ENCODE assay signal across 10 cellular contexts in the genomic region with DNA sequence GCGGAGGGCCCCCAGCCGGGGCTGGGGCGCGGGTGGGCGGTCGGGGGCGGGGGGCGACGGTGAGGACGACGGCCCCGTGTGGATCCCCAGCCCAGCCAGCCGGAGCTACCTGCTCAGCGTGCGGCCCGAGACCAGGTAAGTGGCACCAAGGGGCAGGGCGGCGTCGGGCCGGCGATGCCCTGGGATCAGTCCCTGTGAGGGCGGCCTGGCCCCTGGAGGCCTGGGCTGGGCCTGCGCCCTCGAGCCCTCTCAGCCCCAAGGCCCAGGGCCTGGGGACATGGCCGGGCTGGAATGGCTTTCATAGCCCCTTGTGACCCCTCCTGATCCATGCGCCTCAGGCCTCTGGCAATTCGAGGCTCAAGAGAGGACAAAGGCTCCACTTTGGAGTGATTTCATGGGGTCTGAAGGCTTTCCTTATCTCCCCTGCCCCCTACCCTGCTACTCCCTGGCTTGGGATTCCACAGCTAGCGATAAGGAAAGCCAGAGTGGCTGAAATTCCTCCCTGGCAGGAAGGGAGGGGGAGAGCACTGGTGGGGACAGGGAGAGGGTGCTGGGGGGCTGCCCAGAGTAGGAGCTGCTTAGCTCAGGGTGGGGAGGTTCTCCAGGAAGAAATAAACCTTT. TPM values are rescaled to one million over a fixed set of nuclear protein-coding genes. Genes with fewer than 3 reads are reported as not detected.
DNase-seq lines count a peak whose midpoint lies in the region; ATAC-seq, FAIRE-seq and TF ChIP-seq lines count a peak whose summit lies in the region.
"Had no signal": no experiment of that assay in that cellular context is flagged by ENCODE, and none has a peak within 500 bp of the region (broad histone marks: within the 10 kb centered on the region; RNA-seq: fewer than 3 reads in every experiment).

No MANE protein-coding gene starts in this region.

- no peak overlapping the region; the same call in 1 of the 2 replicates for H2BK20ac ChIP-seq in H1 (ENCODE audit: low read length)

- ATAC-seq in right lobe of liver (peak; percentile 5 to 36 (median 15)), HG02623 (IDR thresholded peaks at IDR 0.05; ENCODE audit: unreplicated experiment) (no peak), PC-3 (no peak)

- no peaks in the 10 kb centered on the region for H3K27me3 ChIP-seq in Loucy (ENCODE audit: insufficient read depth, low read length, poor library complexity, severe bottlenecking)
- peaks cover 0 to 3% (median 0%) of the 10 kb centered on the region in 4 experiments; a peak in 2 of 7 replicates for H3K27me3 ChIP-seq in H1 (replicated peaks in 1 of 4; ENCODE audit: control insufficient read depth in 3 of 4, extremely low read depth in 1 of 4, insufficient read depth in 3 of 4, low read length in 3 of 4)
- H3K27me3 ChIP-seq in right lobe of liver = no peaks in the 10 kb centered on the region
- no peaks in the 10 kb centered on the region for H3K27me3 ChIP-seq in stomach smooth muscle (ENCODE audit: control insufficient read depth in 1 of 2, insufficient read depth in 2 of 2, low read length in 2 of 2)
- no peaks in the 10 kb centered on the region for H3K27me3 ChIP-seq in PC-3 (ENCODE audit: low read length)

- POLR2A ChIA-PET in H1 (lab: Charles Lee; ENCODE audit: partially characterized antibody) = interaction anchor here (0.6 to 3.3 kb wide), 23 partner anchors 8 to 1132 kb away, joined by 3 to 16 read pairs (median 3); a partner anchor contains a TSS
- POLR2A ChIA-PET in PC-3 (lab: Charles Lee; ENCODE audit: unreplicated experiment) = no interaction called here

- H3K79me1 ChIP-seq in H1 (ENCODE audit: low read depth, low read length) = 0 out of 2 replicates have a peak, but pooled peaks cover 4% of the 10 kb centered on the region

- H3K4me3 ChIP-seq in Loucy (ENCODE audit: low read length, poor library complexity, severe bottlenecking) (no peak overlapping the region), H1 (ENCODE audit: extremely low read depth in 1 of 4, insufficient read depth in 2 of 4, low read depth in 3 of 4, low read length in 4 of 4) (peak overlapping the region; percentile 18 to 53 (median 29)), right lobe of liver (peak overlapping the region in 2 of 3 donors; percentile 18 to 43), stomach smooth muscle (ENCODE audit: low read length in 2 of 2) (peak overlapping the region; percentile 50 to 76), PC-3 (ENCODE audit: low read length) (no peak overlapping the region)

- H3K18ac ChIP-seq in H1 (ENCODE audit: extremely low read depth, low read length) = peak overlapping the region; percentile 88

- TF ChIP-seq RAD21 in H1 (IDR thresholded peaks at IDR 0.05 in 1 of 2, conservative IDR thresholded peaks at IDR 0.05 in 1 of 2; ENCODE audit: low read depth in 2 of 2, low read length in 2 of 2) = peak; percentile 19 to 31; a peak in 3 of 4 replicates

- H3K4me1 ChIP-seq in Loucy (ENCODE audit: insufficient read depth, low read length, poor library complexity, severe bottlenecking) = peaks cover 13% of the 10 kb centered on the region
- peaks cover 9 to 25% (median 18%) of the 10 kb centered on the region in 4 experiments for H3K4me1 ChIP-seq in H1 (replicated peaks in 1 of 4; ENCODE audit: control insufficient read depth in 3 of 4, insufficient read depth in 4 of 4, low read length in 3 of 4)
- H3K4me1 ChIP-seq in right lobe of liver = peaks cover 0 to 37% (median 10%) of the 10 kb centered on the region in 4 donors
- H3K4me1 ChIP-seq in stomach smooth muscle (ENCODE audit: control insufficient read depth, insufficient read depth, low read length) = peaks cover 54% of the 10 kb centered on the region
- H3K4me1 ChIP-seq in PC-3 (ENCODE audit: insufficient read depth, low read length) = peaks cover 7% of the 10 kb centered on the region

- DNase-seq in H1 (ENCODE audit: low read depth in 1 of 2, low spot score in 2 of 2) (peak in 1 of 2 experiments; percentile 76), right lobe of liver (no peak), UCSD-AML1 (lab: John Stamatoyannopoulos, UW; ENCODE audit: unreplicated experiment) (no peak), RCC 7860 (ENCODE audit: low spot score) (no peak), PC-3 (no peak)
- DNase-seq: NCI-H510A had no signal

- H4K5ac ChIP-seq in H1 (ENCODE audit: insufficient read length, low read depth, low read length) = peak overlapping the region; percentile 6

- H3K36me3 ChIP-seq in Loucy (ENCODE audit: insufficient read depth, low read length) (no peaks in the 10 kb centered on the region), H1 (ENCODE audit: control insufficient read depth in 2 of 4, insufficient read depth in 4 of 4, low read length in 3 of 4) (no peaks in the 10 kb centered on the region), right lobe of liver (no peaks in the 10 kb centered on the region), stomach smooth muscle (ENCODE audit: control insufficient read depth in 2 of 2, insufficient read depth in 2 of 2, low read length in 2 of 2) (peaks cover 0 to 4% of the 10 kb centered on the region in 2 donors), PC-3 (ENCODE audit: low read depth, low read length) (no peaks in the 10 kb centered on the region)

- no peak overlapping the region for H3K23ac ChIP-seq in H1 (ENCODE audit: insufficient read length)

- no peak for FAIRE-seq in H1 (lab: Jason Lieb, UNC)
- no peak for FAIRE-seq in RCC 7860 (lab: Jason Lieb, UNC)
- FAIRE-seq: G401.6 had no signal

- no peak for TF ChIP-seq CTCF in Loucy (conservative IDR thresholded peaks at IDR 0.05; ENCODE audit: low read length)
- peak; percentile 19 to 25 (median 24) for TF ChIP-seq CTCF in H1 (IDR thresholded peaks at IDR 0.05; ENCODE audit: control extremely low read depth in 1 of 3, insufficient read depth in 1 of 3, low read depth in 1 of 3, low read length in 3 of 3)
- no peak for TF ChIP-seq CTCF in right lobe of liver (IDR thresholded peaks at IDR 0.05)
- TF ChIP-seq CTCF in PC-3 (conservative IDR thresholded peaks at IDR 0.05; ENCODE audit: low read depth, low read length) = no peak

- intact Hi-C loops in right lobe of liver (cut with DNase I) (no loop called here), PC-3 (cut with micrococcal nuclease) (no loop called here)

- no peak overlapping the region for H3K14ac ChIP-seq in H1 (ENCODE audit: insufficient read length)

- BruUV-seq in PC-3 (replicated peaks; lab: Mats Ljungman, UMichigan) = no TSS peak

- H3K23me2 ChIP-seq in H1 (ENCODE audit: low read depth, low read length) = peaks cover 2% of the 10 kb centered on the region; the same call in 1 of the 2 replicates

- peak overlapping the region; percentile 5 for H2BK120ac ChIP-seq in H1 (replicated peaks; ENCODE audit: low read depth, low read length)

- H2AK5ac ChIP-seq in H1 (ENCODE audit: low read depth, low read length) = no peak overlapping the region; the same call in 1 of the 2 replicates

- H3F3A ChIP-seq in Loucy (ENCODE audit: low read depth) (no peaks in the 10 kb centered on the region), PC-3 (ENCODE audit: low read length, unreplicated experiment) (no peaks in the 10 kb centered on the region)

- peak overlapping the region; percentile 79 for H2BK12ac ChIP-seq in H1 (ENCODE audit: low read depth, low read length)

- TF ChIP-seq POLR2A in H1 (IDR thresholded peaks at IDR 0.05; ENCODE audit: control extremely low read depth in 1 of 2, low read depth in 2 of 2, low read length in 2 of 2) (peak in 1 of 2 experiments; percentile 50; a peak in 2 of 3 replicates), right lobe of liver (IDR thresholded peaks at IDR 0.05) (no peak)

- no peaks in the 10 kb centered on the region for H3K9me3 ChIP-seq in Loucy (ENCODE audit: insufficient read depth, low read depth, low read length)
- H3K9me3 ChIP-seq in H1 (ENCODE audit: insufficient read depth in 2 of 2, low read depth in 1 of 2, low read length in 1 of 2) = no peaks in the 10 kb centered on the region
- H3K9me3 ChIP-seq in right lobe of liver = no peaks in the 10 kb centered on the region
- H3K9me3 ChIP-seq in stomach smooth muscle (ENCODE audit: control insufficient read depth in 2 of 2, low read length in 2 of 2) = no peaks in the 10 kb centered on the region
- no peaks in the 10 kb centered on the region for H3K9me3 ChIP-seq in PC-3 (ENCODE audit: low read length)

- peak overlapping the region; percentile 87 for H4K8ac ChIP-seq in H1 (ENCODE audit: extremely low read depth, insufficient read depth, low read length)

- CTCF ChIA-PET in H1 (lab: Charles Lee; ENCODE audit: partially characterized antibody) = interaction anchor here (0.7 to 5.0 kb wide), 16 partner anchors 9 to 230 kb away, joined by 3 to 40 read pairs (median 4); no protein-coding TSS in a partner anchor
- CTCF ChIA-PET in PC-3 (lab: Charles Lee) = no interaction called here

- H3K27ac ChIP-seq in H1 (ENCODE audit: low read depth, low read length) = 0 out of 2 replicates have a peak overlapping the region, but pooled peaks have one; percentile 3
- peak overlapping the region; percentile 84 to 95 (median 91) for H3K27ac ChIP-seq in right lobe of liver
- peak overlapping the region; percentile 92 for H3K27ac ChIP-seq in stomach smooth muscle (ENCODE audit: low read length)
- H3K27ac ChIP-seq in PC-3 (ENCODE audit: low read length) = no peak overlapping the region

- H3K79me2 ChIP-seq in Loucy (ENCODE audit: insufficient read depth, low read length) = no peaks in the 10 kb centered on the region
- H3K79me2 ChIP-seq in H1 (ENCODE audit: control insufficient read depth in 1 of 2, insufficient read depth in 2 of 2, low read length in 2 of 2) = no peaks in the 10 kb centered on the region
- no peaks in the 10 kb centered on the region for H3K79me2 ChIP-seq in PC-3 (ENCODE audit: low read length)

- peak overlapping the region; percentile 72 for H2AFZ ChIP-seq in Loucy (ENCODE audit: low read length)
- peak overlapping the region; percentile 28; the same call in 1 of the 2 replicates for H2AFZ ChIP-seq in H1 (ENCODE audit: low read length)
- H2AFZ ChIP-seq in PC-3 (ENCODE audit: low read length) = no peak overlapping the region

- H3K56ac ChIP-seq in H1 (replicated peaks; ENCODE audit: insufficient read length, low read depth, low read length) = peak overlapping the region; percentile 27

- H2BK5ac ChIP-seq in H1 (ENCODE audit: low read depth, low read length) = peak overlapping the region; percentile 84; the same call in 1 of the 2 replicates

- H3K9ac ChIP-seq in Loucy (ENCODE audit: low read depth, low read length, poor library complexity, severe bottlenecking) = peak overlapping the region; percentile 20
- H3K9ac ChIP-seq in H1 (replicated peaks in 1 of 4; ENCODE audit: extremely low read depth in 1 of 4, low read depth in 3 of 4, low read length in 3 of 4) = peak overlapping the region in 3 of 4 experiments; percentile 29 to 58 (median 56); a peak in 5 of 7 replicates
- peak overlapping the region; percentile 81 to 87 for H3K9ac ChIP-seq in stomach smooth muscle (ENCODE audit: low read length in 2 of 2)
- no peak overlapping the region for H3K9ac ChIP-seq in PC-3 (ENCODE audit: low read length)

- H2BK15ac ChIP-seq in H1 (ENCODE audit: low read length) = peak overlapping the region; percentile 78; the same call in 1 of the 2 replicates

- peak overlapping the region; percentile 79 for H4K91ac ChIP-seq in H1 (replicated peaks; ENCODE audit: insufficient read length, low read length)

- WGBS in H1 (ENCODE audit: extremely low coverage in 1 of 2, insufficient coverage in 1 of 2, insufficient read length in 1 of 2, insufficient replicate concordance in 2 of 2, low coverage in 1 of 2, low lambda C conversion rate in 2 of 2, missing lambda C conversion rate in 1 of 2), 2 experiments = 36% methylated on average over 11 of the region's 28 CpGs; no CpG with 5 or more reads in 1 of the 2 experiments
- 80% methylated on average over 1 of the region's 28 CpGs for WGBS in right lobe of liver (ENCODE audit: insufficient coverage, low coverage, low lambda C conversion rate, missing lambda C conversion rate)

- H4K20me1 ChIP-seq in Loucy (ENCODE audit: insufficient read depth, low read length, poor library complexity, severe bottlenecking) (no peaks in the 10 kb centered on the region), H1 (replicated peaks in 1 of 2; ENCODE audit: control insufficient read depth in 1 of 2, insufficient read depth in 2 of 2, low read length in 2 of 2) (no peaks in the 10 kb centered on the region), PC-3 (ENCODE audit: low read length) (no peaks in the 10 kb centered on the region)

- no peak for TF ChIP-seq EP300 in H1 (IDR thresholded peaks at IDR 0.05; ENCODE audit: borderline replicate concordance in 1 of 2, low read depth in 2 of 2, low read length in 2 of 2)

- no peaks in the 10 kb centered on the region for H3K9me2 ChIP-seq in Loucy (replicated peaks; ENCODE audit: low read depth, low read length)
- H3K9me2 ChIP-seq in PC-3 (replicated peaks; ENCODE audit: low read length) = no peaks in the 10 kb centered on the region

- H3K4me2 ChIP-seq in Loucy (ENCODE audit: low read depth, low read length, poor library complexity, severe bottlenecking) = peak overlapping the region; percentile 26
- peak overlapping the region; percentile 62 to 65 for H3K4me2 ChIP-seq in H1 (ENCODE audit: insufficient read depth in 1 of 2, low read depth in 2 of 2, low read length in 2 of 2)
- H3K4me2 ChIP-seq in PC-3 (ENCODE audit: low read length) = no peak overlapping the region

- no peak overlapping the region for H3K4ac ChIP-seq in H1 (replicated peaks; ENCODE audit: insufficient read length, low read depth, low read length)

RNA-seq across cellular contexts. Expression of a gene that starts 0.4 kb away (rescaled TPM):
- 16.0 and 19.2 TPM in 2 replicates for total RNA-seq in H1 (2021; fragmentation: NEBNext Ultra II Directional; extraction: Animal tissue kit (Norgen Biotek cat#: 25700))
- polyA plus RNA-seq in H1 (2011; rRNA removed) = 4.4 and 4.9 TPM in 2 replicates
- 4.2 TPM for polyA plus RNA-seq in H1 (2011; cell fraction: cytosol; rRNA removed)
- 10.3 TPM for polyA plus RNA-seq in H1 (2011; cell fraction: nucleus; rRNA removed)
- polyA plus RNA-seq in H1 (2012, experiment 1 of 2) = 7.6 to 11.5 TPM (median 8.7 TPM) in 4 replicates
- 4.6 TPM for polyA plus RNA-seq in H1 (2012, experiment 2 of 2)
- polyA plus RNA-seq in H1 (2013, experiment 1 of 2) = 6.6 TPM
- polyA plus RNA-seq in H1 (2013, experiment 2 of 2) = 5.8 TPM
- polyA minus RNA-seq in H1 (2011; rRNA and poly(A)+ RNA removed) = 9.1 and 14.5 TPM in 2 replicates
- 5.1 TPM for polyA minus RNA-seq in H1 (2011; cell fraction: cytosol; rRNA and poly(A)+ RNA removed)
- polyA minus RNA-seq in H1 (2011; cell fraction: nucleus; rRNA and poly(A)+ RNA removed) = 7.5 TPM
- total RNA-seq in right lobe of liver (10 to 100 TPM in 1 of 6 experiments, 1 to 10 TPM in 5; 1.3 to 12.5 (median 5.5) TPM), PC-3 (2014; rRNA removed) (2.4 and 6.9 TPM in 2 replicates)

Comparison
In these comparisons a context has a peak if more than half of its experiments do, and no peak if none do; other contexts are left out.
1. H3K4me3 ChIP-seq: peak in H1 (4 of 4), right lobe of liver (2 of 3) and stomach smooth muscle (2 of 2); none in Loucy (single experiment) and PC-3 (single experiment).
2. CTCF ChIP-seq: peak in H1 (3 of 3); none in Loucy (single experiment), right lobe of liver (0 of 4) and PC-3 (single experiment).
3. ATAC-seq: peak in right lobe of liver (4 of 4); none in HG02623 (single experiment) and PC-3 (single experiment).